In genomic region chr19:13960863-13961784, GRCh38 we compare ENCODE assay signal across 2 cellular contexts.
TF ChIP-seq lines count a peak whose summit lies in the region.

No MANE protein-coding gene starts in this region.

TF ChIP-seq in GM12891, 5 proteins besides CTCF, POLR2A, EP300 and RAD21:
- TF ChIP-seq PAX5 (IDR thresholded peaks at IDR 0.05; ENCODE audit: insufficient read depth, low read length, severe bottlenecking) (no peak), POLR2AphosphoS5 (IDR thresholded peaks at IDR 0.05; ENCODE audit: low read depth, low read length) (0 out of 2 replicates have a peak, but pooled peaks have one; percentile 30), POU2F2 (IDR thresholded peaks at IDR 0.05; ENCODE audit: low read depth, low read length) (no peak), SPI1 (IDR thresholded peaks at IDR 0.05; ENCODE audit: low read depth, low read length) (no peak), TAF1 (IDR thresholded peaks at IDR 0.05; ENCODE audit: low read depth, low read length) (no peak)

TF ChIP-seq in HepG2, 621 proteins besides CTCF, POLR2A, EP300 and RAD21:
- no peak for TF ChIP-seq POLR2AphosphoS5 (IDR thresholded peaks at IDR 0.05; ENCODE audit: low read depth, low read length)
- TF ChIP-seq AGO2 (optimal IDR thresholded peaks at IDR 0.05; ENCODE audit: low read depth, low read length), result peak; percentile 49
- peak; percentile 42 for TF ChIP-seq RBM22 (optimal IDR thresholded peaks at IDR 0.05; ENCODE audit: low read length)
TF ChIP-seq in HepG2: peak in this region for 2.
